In genomic region chr12:12798480-12798879, GRCh38 we compare ENCODE assay signal across 20 cellular contexts.
"Had no signal": no experiment of that assay in that cellular context is flagged by ENCODE, and none has a peak within 500 bp of the region (broad histone marks: within the 10 kb centered on the region; RNA-seq: fewer than 3 reads in every experiment).

No MANE protein-coding gene starts in this region.

- H3K36me3 ChIP-seq: colonic mucosa, heart right ventricle, right atrium auricular region, sigmoid colon, suprapubic skin, tibial artery, upper lobe of right lung, vagina had no signal

- ATAC-seq: esophagus mucosa; heart right ventricle; left cardiac atrium; left ventricle myocardium superior; naive thymus-derived CD8-positive, alpha-beta T cell; upper lobe of right lung had no signal

- H3K27me3 ChIP-seq: colonic mucosa, heart right ventricle, right atrium auricular region, sigmoid colon, suprapubic skin, tibial artery, upper lobe of right lung, vagina had no signal

- H3K27me3 Mint-ChIP-seq: naive thymus-derived CD8-positive, alpha-beta T cell had no signal

- H3K4me3 Mint-ChIP-seq: neural crest cell had no signal

- H3K27ac ChIP-seq: colonic mucosa, heart right ventricle, right atrium auricular region, sigmoid colon, skin epidermis, suprapubic skin, tibial artery, upper lobe of right lung, vagina had no signal

- H3K9me3 ChIP-seq: colonic mucosa, heart right ventricle, right atrium auricular region, sigmoid colon, suprapubic skin, tibial artery, upper lobe of right lung, vagina had no signal

- DNase-seq: colonic mucosa; dermis blood vessel endothelial cell; heart right ventricle; kidney; left cardiac atrium; left ventricle myocardium superior; mesenchymal stem cell; naive thymus-derived CD8-positive, alpha-beta T cell; sigmoid colon; stimulated activated CD4-positive, alpha-beta T cell treated with anti-CD3 and anti-CD28 coated beads, Interleukin-12 subunit alpha, Interleukin-12 subunit beta, amount 100 ng/mL, for 4 hours; stimulated activated naive CD4-positive, alpha-beta T cell treated with Interleukin-2 at 50 U/mL for 16 hours; tibial artery; upper lobe of right lung had no signal

- H3K4me3 ChIP-seq: colonic mucosa, heart right ventricle, lung, right atrium auricular region, sigmoid colon, skin epidermis, suprapubic skin, tibial artery, upper lobe of right lung, vagina had no signal

- H3K4me1 ChIP-seq: colonic mucosa had no signal

- H3K36me3 Mint-ChIP-seq: naive thymus-derived CD8-positive, alpha-beta T cell had no signal

- H3K9me3 Mint-ChIP-seq: naive thymus-derived CD8-positive, alpha-beta T cell; neural crest cell had no signal
